Comparison of ENCODE assay signal across 1 cellular context in the genomic region with DNA sequence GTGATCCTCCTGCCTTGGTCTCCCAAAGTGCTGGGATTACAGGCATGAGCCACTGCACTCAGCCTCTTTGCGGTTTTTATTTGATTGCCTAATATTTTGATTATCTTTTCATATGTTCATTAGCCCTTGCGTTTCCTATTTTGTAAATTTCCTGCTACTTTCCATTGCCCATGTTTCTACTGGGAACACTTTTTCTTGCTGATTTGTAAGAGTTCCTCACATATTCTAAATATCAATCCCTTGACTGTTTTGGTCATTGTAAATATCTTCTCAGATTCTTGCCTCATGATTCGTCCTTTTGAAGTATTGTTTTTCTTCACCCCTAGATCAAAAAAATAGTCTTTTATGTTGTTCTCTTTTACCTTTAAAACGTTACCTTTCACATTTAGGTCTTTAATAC.
TF ChIP-seq lines count a peak whose summit lies in the region.

No MANE protein-coding gene starts in this region.

TF ChIP-seq in HCT116, 20 proteins besides CTCF, POLR2A, EP300 and RAD21 (continued from another document):
- no peak for TF ChIP-seq ZNF274 (IDR thresholded peaks at IDR 0.05; ENCODE audit: low read depth, low read length)
- TF ChIP-seq CBX3 (IDR thresholded peaks at IDR 0.05; ENCODE audit: low read depth), result no peak
- no peak for TF ChIP-seq FOSL1 (IDR thresholded peaks at IDR 0.05; ENCODE audit: low read depth)
- TF ChIP-seq ATF3 (IDR thresholded peaks at IDR 0.05), result no peak
- TF ChIP-seq EZH2 (IDR thresholded peaks at IDR 0.05), result no peak
- no peak for TF ChIP-seq REST (IDR thresholded peaks at IDR 0.05; ENCODE audit: low read depth)
